Comparison of ENCODE assay signal across 9 cellular contexts in the genomic region with DNA sequence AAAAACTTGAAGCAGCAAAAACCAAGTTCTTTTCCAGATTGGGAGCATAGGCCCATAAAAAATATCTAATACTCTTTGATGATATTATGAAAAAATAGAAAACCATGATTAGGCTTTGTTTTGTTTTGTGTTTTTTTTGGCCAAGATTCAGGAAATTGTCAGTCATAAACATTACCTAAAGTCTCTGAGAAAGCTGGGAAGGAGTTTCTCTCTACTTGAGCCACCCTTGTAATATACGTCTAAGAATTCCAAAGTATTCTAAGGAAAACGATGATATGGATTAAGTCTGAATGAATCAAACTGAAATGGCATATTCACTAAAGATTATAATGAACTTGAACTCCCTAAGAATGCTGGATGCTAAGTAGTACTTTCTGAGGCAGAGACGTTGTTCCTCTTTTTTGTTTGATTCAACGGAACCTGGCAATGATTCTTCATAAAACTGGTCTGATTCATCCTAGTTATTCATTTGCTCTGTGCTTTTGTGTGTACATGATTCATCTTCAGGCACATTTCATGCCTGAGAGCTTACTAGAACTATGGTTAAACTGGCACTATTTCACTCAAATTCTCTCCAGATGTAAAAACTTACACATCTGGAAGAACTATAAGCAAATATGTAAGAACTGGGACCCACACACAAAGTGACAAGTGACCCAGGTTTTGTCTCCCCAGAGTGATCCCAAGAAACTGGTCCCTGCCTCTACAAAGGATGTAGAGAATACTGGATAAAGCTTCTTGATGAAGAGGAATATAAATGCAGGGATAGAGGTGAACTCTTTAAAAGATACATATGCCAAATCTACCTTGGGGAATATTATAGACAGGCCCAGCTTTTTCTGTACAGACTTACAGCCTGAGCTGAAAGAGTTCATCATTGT.
DNase-seq lines count a peak whose midpoint lies in the region; ATAC-seq and TF ChIP-seq lines count a peak whose summit lies in the region.
"Had no signal": no experiment of that assay in that cellular context is flagged by ENCODE, and none has a peak within 500 bp of the region (broad histone marks: within the 10 kb centered on the region; RNA-seq: fewer than 3 reads in every experiment).

No MANE protein-coding gene starts in this region.

- H3K27ac ChIP-seq in CD8-positive, alpha-beta T cell (ENCODE audit: low read depth, low read length) = no peak overlapping the region
- H3K27ac ChIP-seq in neuronal stem cell (replicated peaks; ENCODE audit: low read length) = no peak overlapping the region
- H3K27ac ChIP-seq: colonic mucosa had no signal

- no peak for TF ChIP-seq CTCF in CD8-positive, alpha-beta T cell (IDR thresholded peaks at IDR 0.05)

- intact Hi-C loops in CD8-positive, alpha-beta T cell (cut with DNase I, micrococcal nuclease) = loop anchor here in 1 of 2 experiments (10.0 kb wide), 1 partner anchor 782 kb away; no protein-coding TSS in a partner anchor

- CTCF ChIA-PET in CD8-positive, alpha-beta T cell (lab: Charles Lee) = no interaction called here

- no peak for ATAC-seq in CD8-positive, alpha-beta T cell
- ATAC-seq in naive B cell (ENCODE audit: low read depth in 2 of 2) (no peak), HG03439 (IDR thresholded peaks at IDR 0.05; ENCODE audit: unreplicated experiment) (no peak), GM21447 (IDR thresholded peaks at IDR 0.05; ENCODE audit: unreplicated experiment) (no peak)

- H3K9ac ChIP-seq in neuronal stem cell (ENCODE audit: low read depth, low read length, poor library complexity) = no peak overlapping the region

- H3K23ac ChIP-seq in neuronal stem cell (ENCODE audit: low read depth, low read length, poor library complexity) = no peak overlapping the region

- no peaks in the 10 kb centered on the region for H3K9me3 Mint-ChIP-seq in CD8-positive, alpha-beta T cell
- H3K9me3 Mint-ChIP-seq in naive B cell = no peaks in the 10 kb centered on the region

- no peak overlapping the region for H2BK120ac ChIP-seq in neuronal stem cell (ENCODE audit: low read depth, low read length)

- H3K4me2 ChIP-seq in neuronal stem cell (ENCODE audit: insufficient read depth, low read length, poor library complexity, severe bottlenecking) = no peak overlapping the region

- no peak overlapping the region for H3K4ac ChIP-seq in neuronal stem cell (ENCODE audit: low read length)

- H3K79me1 ChIP-seq in neuronal stem cell (ENCODE audit: low read depth, low read length) = no peaks in the 10 kb centered on the region

- peaks cover 35% of the 10 kb centered on the region for H3K4me1 Mint-ChIP-seq in CD8-positive, alpha-beta T cell (ENCODE audit: low read depth)
- peaks cover 0 to 3% (median 0%) of the 10 kb centered on the region in 3 donors for H3K4me1 Mint-ChIP-seq in naive B cell

- no peak overlapping the region for H3K18ac ChIP-seq in neuronal stem cell (ENCODE audit: low read length)

- no peaks in the 10 kb centered on the region for H3K9me3 ChIP-seq in CD8-positive, alpha-beta T cell (ENCODE audit: low read length)
- no peaks in the 10 kb centered on the region for H3K9me3 ChIP-seq in neuronal stem cell (replicated peaks in 1 of 2; ENCODE audit: control insufficient read depth in 2 of 2, insufficient read depth in 1 of 2, low read depth in 1 of 2, low read length in 2 of 2)
- H3K9me3 ChIP-seq: colonic mucosa had no signal

- no peaks in the 10 kb centered on the region for H3K27me3 Mint-ChIP-seq in CD8-positive, alpha-beta T cell (ENCODE audit: low read depth)
- H3K27me3 Mint-ChIP-seq in naive B cell = no peaks in the 10 kb centered on the region

- H3K4me3 Mint-ChIP-seq in CD8-positive, alpha-beta T cell = no peak overlapping the region
- no peak overlapping the region for H3K4me3 Mint-ChIP-seq in naive B cell

- POLR2A ChIA-PET in CD8-positive, alpha-beta T cell (lab: Charles Lee) = interaction anchor here (1.2 kb wide), 2 partner anchors 12 to 51 kb away, joined by 3 to 4 read pairs; no protein-coding TSS in a partner anchor

- peaks cover 49% of the 10 kb centered on the region for H3K36me3 ChIP-seq in CD8-positive, alpha-beta T cell (ENCODE audit: insufficient read depth, low read length)
- no peaks in the 10 kb centered on the region for H3K36me3 ChIP-seq in neuronal stem cell (replicated peaks in 1 of 2; ENCODE audit: control insufficient read depth in 2 of 2, insufficient read depth in 2 of 2, low read length in 2 of 2)
- H3K36me3 ChIP-seq: colonic mucosa had no signal

- H3K36me3 Mint-ChIP-seq in CD8-positive, alpha-beta T cell = peaks cover 95% of the 10 kb centered on the region
- H3K36me3 Mint-ChIP-seq in naive B cell = peaks cover 20 to 33% of the 10 kb centered on the region in 2 donors

- no peak overlapping the region for H2AK5ac ChIP-seq in neuronal stem cell (ENCODE audit: low read depth, low read length)

- H2BK12ac ChIP-seq in neuronal stem cell (ENCODE audit: low read length) = no peak overlapping the region

- H4K8ac ChIP-seq in neuronal stem cell (ENCODE audit: low read depth, low read length) = no peak overlapping the region

- H2BK5ac ChIP-seq in neuronal stem cell (ENCODE audit: low read length) = no peak overlapping the region

- H3K14ac ChIP-seq in neuronal stem cell (ENCODE audit: low read length) = no peak overlapping the region

- no peak overlapping the region for H2BK15ac ChIP-seq in neuronal stem cell (ENCODE audit: low read length)

- no peak for DNase-seq in CD8-positive, alpha-beta T cell
- DNase-seq in HK-2 (ENCODE audit: unreplicated experiment) = peak; percentile 20
- peak; percentile 69 for DNase-seq in amniotic stem cell (lab: John Stamatoyannopoulos, UW)
- DNase-seq in naive B cell = no peak
- no peak for DNase-seq in stimulated activated CD4-positive, alpha-beta T cell treated with anti-CD3 and anti-CD28 coated beads, Interleukin-4, amount 100 ng/mL, for 24 hours
- no peak for DNase-seq in neuronal stem cell (ENCODE audit: low spot score)
- DNase-seq: colonic mucosa had no signal

- no peak overlapping the region for H3K4me3 ChIP-seq in CD8-positive, alpha-beta T cell (ENCODE audit: low read depth, low read length)
- H3K4me3 ChIP-seq in neuronal stem cell (ENCODE audit: low read length in 2 of 2) = no peak overlapping the region
- H3K4me3 ChIP-seq: colonic mucosa had no signal

- H3K27me3 ChIP-seq in CD8-positive, alpha-beta T cell (ENCODE audit: insufficient read depth, low read length) = no peaks in the 10 kb centered on the region
- H3K27me3 ChIP-seq in neuronal stem cell (ENCODE audit: control insufficient read depth in 3 of 3, insufficient read depth in 3 of 3, low read depth in 1 of 3, low read length in 3 of 3) = no peaks in the 10 kb centered on the region
- H3K27me3 ChIP-seq: colonic mucosa had no signal

- peaks cover 11% of the 10 kb centered on the region for H3K4me1 ChIP-seq in CD8-positive, alpha-beta T cell (ENCODE audit: insufficient read depth, low read length)
- no peaks in the 10 kb centered on the region for H3K4me1 ChIP-seq in neuronal stem cell (ENCODE audit: control insufficient read depth in 2 of 2, insufficient read depth in 1 of 2, low read depth in 1 of 2, low read length in 2 of 2)
- H3K4me1 ChIP-seq: colonic mucosa had no signal

- WGBS in neuronal stem cell (ENCODE audit: extremely low coverage in 2 of 2, insufficient read length in 2 of 2, insufficient replicate concordance in 1 of 2), 2 donors = no CpG with 5 or more reads among the region's 4 CpGs

- peak overlapping the region; percentile 33 for H3K27ac Mint-ChIP-seq in CD8-positive, alpha-beta T cell
- H3K27ac Mint-ChIP-seq in naive B cell = peak overlapping the region in 5 of 6 donors; percentile 12 to 82 (median 41)

- H4K91ac ChIP-seq in neuronal stem cell (ENCODE audit: low read depth, low read length, poor library complexity) = no peak overlapping the region

- H2AFZ ChIP-seq in neuronal stem cell (ENCODE audit: low read length) = no peak overlapping the region

Comparison
In these comparisons a context has a peak if more than half of its experiments do, and no peak if none do; other contexts are left out.
1. DNase-seq: peak in HK-2 (single experiment) and amniotic stem cell (single experiment); none in CD8-positive, alpha-beta T cell (0 of 7), naive B cell (single experiment), stimulated activated CD4-positive, alpha-beta T cell treated with anti-CD3 and anti-CD28 coated beads, Interleukin-4, amount 100 ng/mL, for 24 hours (single experiment) and neuronal stem cell (single experiment).